34 cellular contexts compared by ENCODE assay signal in genomic region chr6:102994866-102995265, GRCh38.
"Had no signal": no experiment of that assay in that cellular context is flagged by ENCODE, and none has a peak within 500 bp of the region (broad histone marks: within the 10 kb centered on the region; RNA-seq: fewer than 3 reads in every experiment).

No MANE protein-coding gene starts in this region.

- DNase-seq: Karpas-422, Kasumi-1, MG63, MM.1S, MV-4-11, NCI-H1048, NCI-H1092, NCI-H1092 treated with DMSO at 0.1 percent for 48 hours, NCI-H1105, NCI-H1105 treated with DMSO at 0.1 percent for 48 hours, NCI-H1417, NCI-H1417 treated with DMSO at 0.1 percent for 48 hours, NCI-H1436, NCI-H1436 treated with DMSO at 0.1 percent for 48 hours, NCI-H146, NCI-H1694, NCI-H1694 treated with DMSO at 0.1 percent for 48 hours, NCI-H187, NCI-H187 treated with DMSO at 0.1 percent for 48 hours, NCI-H1930, NCI-H2029, NCI-H2029 treated with DMSO at 0.1 percent for 48 hours, NCI-H2081, NCI-H2081 treated with DMSO at 0.1 percent for 48 hours, NCI-H2107, NCI-H2171, NCI-H2171 treated with DMSO at 0.1 percent for 48 hours, NCI-H2227 treated with DMSO at 0.1 percent for 48 hours, NCI-H226, NCI-H345, NCI-H446, NCI-H446 treated with DMSO at 0.1 percent for 48 hours, NCI-H510A had no signal

- H3K27me3 ChIP-seq: MG63 had no signal

- H3K9ac ChIP-seq: KMS-11 had no signal

- H3K9me3 ChIP-seq: MG63 had no signal

- H3K27ac ChIP-seq: KMS-11 had no signal

- H3K4me2 ChIP-seq: KMS-11 had no signal

- H3K4me3 ChIP-seq: MG63 had no signal

- H3K36me3 ChIP-seq: MG63 had no signal
